11 cellular contexts compared by ENCODE assay signal in the genomic region with DNA sequence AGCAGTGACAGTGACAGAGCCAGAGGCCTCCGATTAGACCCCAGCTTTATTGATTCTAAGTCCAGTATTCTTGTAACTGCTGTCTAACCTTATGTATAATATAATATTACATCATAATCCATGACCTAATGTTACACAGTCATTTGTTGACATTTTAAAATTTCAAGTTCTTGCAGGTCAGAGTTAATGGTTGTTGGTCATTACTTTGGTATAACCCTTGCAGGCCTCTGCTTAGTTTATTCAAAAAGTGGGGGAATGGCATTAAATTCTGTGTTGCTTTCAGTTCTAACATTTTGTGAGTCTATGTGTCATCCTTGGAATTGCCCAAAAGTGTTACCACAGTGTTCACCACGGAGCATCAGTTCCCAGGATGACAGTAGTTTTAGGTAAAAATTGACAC.
DNase-seq lines count a peak whose midpoint lies in the region; ATAC-seq and TF ChIP-seq lines count a peak whose summit lies in the region.
"Had no signal": no experiment of that assay in that cellular context is flagged by ENCODE, and none has a peak within 500 bp of the region (broad histone marks: within the 10 kb centered on the region; RNA-seq: fewer than 3 reads in every experiment).

No MANE protein-coding gene starts in this region.

- peaks cover 16% of the 10 kb centered on the region for H3K36me3 Mint-ChIP-seq in activated T-helper 2 cell treated with anti-CD3 and anti-CD28 coated beads, Interferon-gamma antibody, Interleukin-2, Interleukin-4, amounts not matched to agents 10 μg/mL and 5 μg/mL and 100 μg/mL, durations not matched to agents 14 hours and 24 hours and 36 hours (ENCODE audit: low read depth)
- peaks cover 0 to 24% (median 3%) of the 10 kb centered on the region in 5 donors for H3K36me3 Mint-ChIP-seq in naive thymus-derived CD4-positive, alpha-beta T cell

- peaks cover 24% of the 10 kb centered on the region for H3K79me2 ChIP-seq in DOHH2 (ENCODE audit: control insufficient read depth, low read length)

- peaks cover 70% of the 10 kb centered on the region for H3K4me1 Mint-ChIP-seq in activated T-helper 2 cell treated with anti-CD3 and anti-CD28 coated beads, Interferon-gamma antibody, Interleukin-2, Interleukin-4, amounts not matched to agents 10 μg/mL and 5 μg/mL and 100 μg/mL, durations not matched to agents 14 hours and 24 hours and 36 hours (ENCODE audit: low read depth)
- H3K4me1 Mint-ChIP-seq in naive thymus-derived CD4-positive, alpha-beta T cell: peaks cover 30 to 76% (median 45%) of the 10 kb centered on the region in 7 donors

- H3F3A ChIP-seq in DOHH2 (ENCODE audit: control insufficient read depth, insufficient read depth): peaks cover 38% of the 10 kb centered on the region

- H3K9me2 ChIP-seq in DOHH2 (replicated peaks; ENCODE audit: control insufficient read depth, low read length): no peaks in the 10 kb centered on the region

- H4K20me1 ChIP-seq in DOHH2 (ENCODE audit: control insufficient read depth, insufficient read depth, low read depth, low read length): no peaks in the 10 kb centered on the region

- peak overlapping the region; percentile 90 for H3K27ac Mint-ChIP-seq in activated T-helper 2 cell treated with anti-CD3 and anti-CD28 coated beads, Interferon-gamma antibody, Interleukin-2, Interleukin-4, amounts not matched to agents 10 μg/mL and 5 μg/mL and 100 μg/mL, durations not matched to agents 14 hours and 24 hours and 36 hours
- H3K27ac Mint-ChIP-seq in naive thymus-derived CD4-positive, alpha-beta T cell: peak overlapping the region in 8 of 9 donors; percentile 58 to 94 (median 90)

- TF ChIP-seq CTCF in DOHH2 (IDR thresholded peaks at IDR 0.05; ENCODE audit: low read depth, low read length, poor library complexity, severe bottlenecking): no peak

- H3K9me3 ChIP-seq in DOHH2 (ENCODE audit: control insufficient read depth, insufficient read depth, low read length): peaks cover 11% of the 10 kb centered on the region; the same call in 1 of the 2 replicates
- H3K9me3 ChIP-seq in naive thymus-derived CD4-positive, alpha-beta T cell (ENCODE audit: control insufficient read depth in 2 of 3, low read length in 3 of 3): no peaks in the 10 kb centered on the region

- H3K4me1 ChIP-seq in DOHH2 (ENCODE audit: control insufficient read depth, low read length): peaks cover 87% of the 10 kb centered on the region
- H3K4me1 ChIP-seq in naive thymus-derived CD4-positive, alpha-beta T cell (ENCODE audit: control insufficient read depth in 2 of 2, insufficient read depth in 2 of 2, low read length in 2 of 2): peaks cover 15 to 28% of the 10 kb centered on the region in 2 donors

- intact Hi-C loops in activated T-helper 2 cell treated with anti-CD3 and anti-CD28 coated beads, Interferon-gamma antibody, Interleukin-2, Interleukin-4, amounts not matched to agents 10 μg/mL and 5 μg/mL and 100 μg/mL, durations not matched to agents 14 hours and 24 hours and 36 hours (cut with micrococcal nuclease): loop anchor here (1.0 to 10.0 kb wide), 18 partner anchors 43 to 1385 kb away; no protein-coding TSS in a partner anchor
- intact Hi-C loops in naive thymus-derived CD4-positive, alpha-beta T cell (cut with micrococcal nuclease): loop anchor here (1.0 to 10.0 kb wide), 16 partner anchors 24 to 1405 kb away; a partner anchor contains a TSS

- DNase-seq in activated T-helper 2 cell treated with anti-CD3 and anti-CD28 coated beads, Interferon-gamma antibody, Interleukin-2, Interleukin-4, amounts not matched to agents 10 μg/mL and 5 μg/mL and 100 μg/mL, durations not matched to agents 14 hours and 24 hours and 36 hours (ENCODE audit: low spot score): no peak
- no peak for DNase-seq in naive thymus-derived CD4-positive, alpha-beta T cell
- no peak for DNase-seq in NCI-H1105 (lab: John Stamatoyannopoulos, UW)
- DNase-seq in kidney glomerular epithelial cell (lab: John Stamatoyannopoulos, UW): no peak
- DNase-seq: heart left ventricle, NCI-H2171 treated with DMSO at 0.1 percent for 48 hours, nephron progenitor cell, OCI-M1 had no signal

- POLR2A ChIA-PET in naive thymus-derived CD4-positive, alpha-beta T cell (lab: Charles Lee): no interaction called here

- peaks cover 3% of the 10 kb centered on the region for H3K27me3 Mint-ChIP-seq in activated T-helper 2 cell treated with anti-CD3 and anti-CD28 coated beads, Interferon-gamma antibody, Interleukin-2, Interleukin-4, amounts not matched to agents 10 μg/mL and 5 μg/mL and 100 μg/mL, durations not matched to agents 14 hours and 24 hours and 36 hours (ENCODE audit: low read depth)
- H3K27me3 Mint-ChIP-seq in naive thymus-derived CD4-positive, alpha-beta T cell: peaks cover 0 to 10% (median 0%) of the 10 kb centered on the region in 5 donors

- no peaks in the 10 kb centered on the region for H3K27me3 ChIP-seq in DOHH2 (ENCODE audit: control insufficient read depth, low read length)
- no peaks in the 10 kb centered on the region for H3K27me3 ChIP-seq in naive thymus-derived CD4-positive, alpha-beta T cell (ENCODE audit: control insufficient read depth in 2 of 2, insufficient read depth in 2 of 2, low read length in 2 of 2)
- H3K27me3 ChIP-seq: heart left ventricle had no signal

- H3K9me3 Mint-ChIP-seq in activated T-helper 2 cell treated with anti-CD3 and anti-CD28 coated beads, Interferon-gamma antibody, Interleukin-2, Interleukin-4, amounts not matched to agents 10 μg/mL and 5 μg/mL and 100 μg/mL, durations not matched to agents 14 hours and 24 hours and 36 hours: peaks cover 18% of the 10 kb centered on the region
- peaks cover 0 to 15% (median 4%) of the 10 kb centered on the region in 11 donors for H3K9me3 Mint-ChIP-seq in naive thymus-derived CD4-positive, alpha-beta T cell

- ATAC-seq in HG03139 (IDR thresholded peaks at IDR 0.05; ENCODE audit: unreplicated experiment): peak; percentile 6
- no peak for ATAC-seq in naive thymus-derived CD4-positive, alpha-beta T cell
- ATAC-seq in GM21447 (IDR thresholded peaks at IDR 0.05; ENCODE audit: unreplicated experiment): no peak

- H3K36me3 ChIP-seq in DOHH2 (ENCODE audit: control insufficient read depth, low read length): peaks cover 16% of the 10 kb centered on the region
- no peaks in the 10 kb centered on the region for H3K36me3 ChIP-seq in naive thymus-derived CD4-positive, alpha-beta T cell (ENCODE audit: control insufficient read depth in 2 of 3, insufficient read depth in 3 of 3, low read length in 3 of 3)
- H3K36me3 ChIP-seq: heart left ventricle had no signal

- H3K4me3 Mint-ChIP-seq in activated T-helper 2 cell treated with anti-CD3 and anti-CD28 coated beads, Interferon-gamma antibody, Interleukin-2, Interleukin-4, amounts not matched to agents 10 μg/mL and 5 μg/mL and 100 μg/mL, durations not matched to agents 14 hours and 24 hours and 36 hours (ENCODE audit: low read depth): no peak overlapping the region
- peak overlapping the region; percentile 69 to 86 (median 81) for H3K4me3 Mint-ChIP-seq in naive thymus-derived CD4-positive, alpha-beta T cell
- H3K4me3 Mint-ChIP-seq: nephron progenitor cell had no signal

- peak overlapping the region; percentile 93 for H3K27ac ChIP-seq in DOHH2 (ENCODE audit: low read depth, low read length)
- no peak overlapping the region for H3K27ac ChIP-seq in naive thymus-derived CD4-positive, alpha-beta T cell (ENCODE audit: low read depth, low read length)

- CTCF ChIA-PET in naive thymus-derived CD4-positive, alpha-beta T cell (lab: Charles Lee): interaction anchor here (0.6 kb wide), 1 partner anchor 67 kb away, joined by 3 read pairs; no protein-coding TSS in a partner anchor

- peak overlapping the region; percentile 87 for H3K4me2 ChIP-seq in DOHH2 (ENCODE audit: low read length)

- H3K4me3 ChIP-seq in DOHH2 (ENCODE audit: low read length): peak overlapping the region; percentile 61
- H3K4me3 ChIP-seq in naive thymus-derived CD4-positive, alpha-beta T cell (ENCODE audit: low read length): peak overlapping the region; percentile 48
